9 cellular contexts compared by ENCODE assay signal in genomic region chr4:41361831-41362646, GRCh38.
A peak's percentile ranks its signal among the peaks of the same experiment; 100 is the strongest.
DNase-seq lines count a peak whose midpoint lies in the region; ATAC-seq and TF ChIP-seq lines count a peak whose summit lies in the region.
"Had no signal": no experiment of that assay in that cellular context is flagged by ENCODE, and none has a peak within 500 bp of the region (broad histone marks: within the 10 kb centered on the region; RNA-seq: fewer than 3 reads in every experiment).

No MANE protein-coding gene starts in this region.

- no peaks in the 10 kb centered on the region for H3K27me3 ChIP-seq in upper lobe of left lung

- H3K4me3 ChIP-seq in upper lobe of left lung: peak overlapping the region; percentile 66 to 91 (median 79)

- H3K9me3 ChIP-seq in upper lobe of left lung: no peaks in the 10 kb centered on the region

- TF ChIP-seq CTCF in upper lobe of left lung (IDR thresholded peaks at IDR 0.05): no peak

- WGBS in upper lobe of left lung, 2 donors: 14 to 23% methylated on average over 9 of the region's 9 CpGs

- peak; percentile 28 for DNase-seq in NCI-H748 (lab: John Stamatoyannopoulos, UW; ENCODE audit: unreplicated experiment)
- no peak for DNase-seq in NCI-H748 treated with DMSO at 0.1 percent for 48 hours (lab: John Stamatoyannopoulos, UW)
- DNase-seq in caudate nucleus (lab: John Stamatoyannopoulos, UW): peak in 22 of 61 donors; percentile 20 to 84 (median 69)
- peak; percentile 72 for DNase-seq in medulla oblongata (ENCODE audit: extremely low spot score)
- no peak for DNase-seq in upper lobe of left lung
- no peak for DNase-seq in SKM-1 treated with dmso at 0.1 percent for 144 hours (lab: John Stamatoyannopoulos, UW; ENCODE audit: unreplicated experiment)
- DNase-seq: naive thymus-derived CD4-positive, alpha-beta T cell had no signal

- TF ChIP-seq POLR2A in upper lobe of left lung (IDR thresholded peaks at IDR 0.05): peak in 1 of 4 donors; percentile 25

- peak overlapping the region; percentile 97 for H3K27ac ChIP-seq in caudate nucleus (ENCODE audit: low read depth, low read length)
- peak overlapping the region; percentile 80 to 94 (median 84) for H3K27ac ChIP-seq in upper lobe of left lung

- no peaks in the 10 kb centered on the region for H3K36me3 ChIP-seq in upper lobe of left lung

- H3K4me1 ChIP-seq in upper lobe of left lung: peaks cover 5 to 26% (median 16%) of the 10 kb centered on the region in 4 donors

- no peak for TF ChIP-seq EP300 in upper lobe of left lung (IDR thresholded peaks at IDR 0.05)

- peak in 1 of 2 donors; percentile 4 for ATAC-seq in upper lobe of left lung (ENCODE audit: low FRiP score in 2 of 2)
- no peak for ATAC-seq in GM21515 (IDR thresholded peaks at IDR 0.05; ENCODE audit: unreplicated experiment)
- ATAC-seq in HG03432 (IDR thresholded peaks at IDR 0.05; ENCODE audit: unreplicated experiment): no peak
- ATAC-seq: naive thymus-derived CD4-positive, alpha-beta T cell had no signal

Comparison
In these comparisons a context has a peak if more than half of its experiments do, and no peak if none do; other contexts are left out.
1. DNase-seq: peak in NCI-H748 (single experiment) and medulla oblongata (single experiment); none in NCI-H748 treated with DMSO at 0.1 percent for 48 hours (single experiment), upper lobe of left lung (0 of 2) and SKM-1 treated with dmso at 0.1 percent for 144 hours (single experiment).